Comparison of ENCODE assay signal across 16 cellular contexts in the genomic region with DNA sequence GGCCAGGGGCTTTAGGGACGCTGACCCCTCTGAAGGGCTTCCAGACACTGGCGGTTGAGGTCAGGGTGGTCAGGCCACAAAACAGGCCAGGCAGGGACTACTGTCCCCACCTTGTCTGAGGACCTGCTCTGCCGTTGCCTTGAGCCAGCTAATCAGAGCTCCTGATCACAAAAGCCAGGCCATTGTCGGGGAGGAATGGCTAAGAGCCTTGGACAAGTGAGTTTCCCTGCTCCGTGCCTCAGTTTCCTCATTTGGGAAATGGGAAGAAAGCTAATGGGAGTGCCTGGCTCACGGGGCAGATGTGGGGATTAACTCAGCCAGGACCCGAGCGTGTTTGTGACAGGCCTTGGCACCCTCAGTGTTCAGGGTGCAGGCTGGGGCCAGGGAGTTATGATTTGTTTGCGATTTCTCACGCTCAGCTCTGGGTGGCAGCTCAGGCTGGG.
DNase-seq lines count a peak whose midpoint lies in the region; ATAC-seq, FAIRE-seq and TF ChIP-seq lines count a peak whose summit lies in the region.
"Had no signal": no experiment of that assay in that cellular context is flagged by ENCODE, and none has a peak within 500 bp of the region (broad histone marks: within the 10 kb centered on the region; RNA-seq: fewer than 3 reads in every experiment).

No MANE protein-coding gene starts in this region.

- DNase-seq in RWPE1 (ENCODE audit: low spot score) (no peak), H1 (ENCODE audit: low read depth in 1 of 2, low spot score in 2 of 2) (no peak), mucosa of descending colon (no peak), dedifferentiated amniotic fluid mesenchymal stem cell (ENCODE audit: extremely low spot score) (no peak), NOMO-1 treated with dmso at 0.1 percent for 144 hours (lab: John Stamatoyannopoulos, UW; ENCODE audit: unreplicated experiment) (no peak), SJCRH30 (no peak), NCI-H1092 (lab: John Stamatoyannopoulos, UW) (no peak)
- DNase-seq: 8988T; CD4-positive, CD25-positive, alpha-beta regulatory T cell; GDM1; NCI-H1105; NCI-H2081 treated with DMSO at 0.1 percent for 48 hours; NCI-H446 treated with DMSO at 0.1 percent for 48 hours; SHP77 treated with DMSO at 0.1 percent for 48 hours had no signal

- peaks cover 2% of the 10 kb centered on the region; the same call in 1 of the 2 replicates for H3K79me1 ChIP-seq in H1 (ENCODE audit: low read depth, low read length)

- 0 out of 2 replicates have a peak overlapping the region, but pooled peaks have one; percentile 27 for H3K27ac ChIP-seq in BLaER1
- peak overlapping the region; percentile 95 for H3K27ac ChIP-seq in RWPE1
- H3K27ac ChIP-seq in H1 (ENCODE audit: low read depth, low read length) = no peak overlapping the region
- no peak overlapping the region for H3K27ac ChIP-seq in SJCRH30

- no peak overlapping the region for H2BK15ac ChIP-seq in H1 (ENCODE audit: low read length)

- TF ChIP-seq EP300 in H1 (IDR thresholded peaks at IDR 0.05; ENCODE audit: borderline replicate concordance in 1 of 2, low read depth in 2 of 2, low read length in 2 of 2) = no peak

- H3K23me2 ChIP-seq in H1 (ENCODE audit: low read depth, low read length) = no peaks in the 10 kb centered on the region

- ATAC-seq in mucosa of descending colon = peak; percentile 30

- no peaks in the 10 kb centered on the region for H3K27me3 ChIP-seq in BLaER1
- no peaks in the 10 kb centered on the region for H3K27me3 ChIP-seq in H1 (replicated peaks in 1 of 4; ENCODE audit: control insufficient read depth in 3 of 4, extremely low read depth in 1 of 4, insufficient read depth in 3 of 4, low read length in 3 of 4)
- no peaks in the 10 kb centered on the region for H3K27me3 ChIP-seq in SJCRH30

- TF ChIP-seq POLR2A in H1 (IDR thresholded peaks at IDR 0.05; ENCODE audit: control extremely low read depth in 1 of 2, low read depth in 2 of 2, low read length in 2 of 2) = no peak

- WGBS in H1 (ENCODE audit: extremely low coverage in 1 of 2, insufficient coverage in 1 of 2, insufficient read length in 1 of 2, insufficient replicate concordance in 2 of 2, low coverage in 1 of 2, low lambda C conversion rate in 2 of 2, missing lambda C conversion rate in 1 of 2), 2 experiments = 92% methylated on average over 10 of the region's 10 CpGs; no CpG with 5 or more reads in 1 of the 2 experiments

- CTCF ChIA-PET in RWPE1 (lab: Yijun Ruan, JAX) = interaction anchor here (0.6 to 0.9 kb wide), 4 partner anchors 11 to 105 kb away, joined by 3 to 8 read pairs (median 4); no protein-coding TSS in a partner anchor
- CTCF ChIA-PET in H1 (lab: Charles Lee; ENCODE audit: partially characterized antibody) = interaction anchor here (1.0 to 3.1 kb wide), 7 partner anchors 8 to 61 kb away, joined by 3 to 19 read pairs (median 5); no protein-coding TSS in a partner anchor

- H3K9ac ChIP-seq in BLaER1 = no peak overlapping the region
- no peak overlapping the region for H3K9ac ChIP-seq in H1 (replicated peaks in 1 of 4; ENCODE audit: extremely low read depth in 1 of 4, low read depth in 3 of 4, low read length in 3 of 4)

- H3K14ac ChIP-seq in H1 (ENCODE audit: insufficient read length) = no peak overlapping the region

- no peak for TF ChIP-seq CTCF in RWPE1 (conservative IDR thresholded peaks at IDR 0.05; ENCODE audit: low read depth)
- no peak for TF ChIP-seq CTCF in H1 (IDR thresholded peaks at IDR 0.05; ENCODE audit: control extremely low read depth in 1 of 3, insufficient read depth in 1 of 3, low read depth in 1 of 3, low read length in 3 of 3)
- no peak for TF ChIP-seq CTCF in mucosa of descending colon (IDR thresholded peaks at IDR 0.05)

- no peaks in the 10 kb centered on the region for H4K20me1 ChIP-seq in BLaER1
- peaks cover 0 to 6% of the 10 kb centered on the region in 2 experiments for H4K20me1 ChIP-seq in H1 (replicated peaks in 1 of 2; ENCODE audit: control insufficient read depth in 1 of 2, insufficient read depth in 2 of 2, low read length in 2 of 2)

- no peak overlapping the region for H2AFZ ChIP-seq in H1 (ENCODE audit: low read length)

- H3K79me2 ChIP-seq in H1 (ENCODE audit: control insufficient read depth in 1 of 2, insufficient read depth in 2 of 2, low read length in 2 of 2) = no peaks in the 10 kb centered on the region

- H3K9me3 ChIP-seq in BLaER1 = no peaks in the 10 kb centered on the region
- peaks cover 0 to 1% of the 10 kb centered on the region in 2 experiments; a peak in 1 of 4 replicates for H3K9me3 ChIP-seq in H1 (ENCODE audit: insufficient read depth in 2 of 2, low read depth in 1 of 2, low read length in 1 of 2)
- H3K9me3 ChIP-seq in mucosa of descending colon = no peaks in the 10 kb centered on the region
- H3K9me3 ChIP-seq in SJCRH30 (replicated peaks) = no peaks in the 10 kb centered on the region
- H3K9me3 ChIP-seq: HAP-1 had no signal

- H3K23ac ChIP-seq in H1 (ENCODE audit: insufficient read length) = no peak overlapping the region

- no peak overlapping the region for H3K56ac ChIP-seq in H1 (replicated peaks; ENCODE audit: insufficient read length, low read depth, low read length)

- 0 out of 2 replicates have a peak overlapping the region, but pooled peaks have one; percentile 60 for H2BK5ac ChIP-seq in H1 (ENCODE audit: low read depth, low read length)

- H3K36me3 ChIP-seq in BLaER1 (no peaks in the 10 kb centered on the region), H1 (ENCODE audit: control insufficient read depth in 2 of 4, insufficient read depth in 4 of 4, low read length in 3 of 4) (no peaks in the 10 kb centered on the region), mucosa of descending colon (ENCODE audit: low read depth) (no peaks in the 10 kb centered on the region), SJCRH30 (no peaks in the 10 kb centered on the region)
- H3K36me3 ChIP-seq: HAP-1 had no signal

- no peak overlapping the region for H4K91ac ChIP-seq in H1 (replicated peaks; ENCODE audit: insufficient read length, low read length)

- H3K4me3 ChIP-seq in BLaER1 = no peak overlapping the region
- H3K4me3 ChIP-seq in H1 (ENCODE audit: extremely low read depth in 1 of 4, insufficient read depth in 2 of 4, low read depth in 3 of 4, low read length in 4 of 4) = no peak overlapping the region
- no peak overlapping the region for H3K4me3 ChIP-seq in mucosa of descending colon
- no peak overlapping the region for H3K4me3 ChIP-seq in SJCRH30
- H3K4me3 ChIP-seq: HAP-1 had no signal

- H3K4me2 ChIP-seq in BLaER1 (peak overlapping the region; percentile 81), H1 (ENCODE audit: insufficient read depth in 1 of 2, low read depth in 2 of 2, low read length in 2 of 2) (no peak overlapping the region)

- no peak overlapping the region for H2BK12ac ChIP-seq in H1 (ENCODE audit: low read depth, low read length)

- H3K4me1 ChIP-seq in BLaER1 = peaks cover 85% of the 10 kb centered on the region
- H3K4me1 ChIP-seq in H1 (replicated peaks in 1 of 4; ENCODE audit: control insufficient read depth in 3 of 4, insufficient read depth in 4 of 4, low read length in 3 of 4) = no peaks in the 10 kb centered on the region; a peak in 1 of 7 replicates
- peaks cover 24% of the 10 kb centered on the region for H3K4me1 ChIP-seq in mucosa of descending colon (ENCODE audit: low read depth)
- H3K4me1 ChIP-seq in SJCRH30 = peaks cover 46% of the 10 kb centered on the region

- no peak overlapping the region for H2BK20ac ChIP-seq in H1 (ENCODE audit: low read length)

- H4K8ac ChIP-seq in H1 (ENCODE audit: extremely low read depth, insufficient read depth, low read length) = peak overlapping the region; percentile 31; the same call in 1 of the 2 replicates

- no peak for FAIRE-seq in H1 (lab: Jason Lieb, UNC)

- no peak overlapping the region for H2AK5ac ChIP-seq in H1 (ENCODE audit: low read depth, low read length)

- TF ChIP-seq RAD21 in H1 (IDR thresholded peaks at IDR 0.05 in 1 of 2, conservative IDR thresholded peaks at IDR 0.05 in 1 of 2; ENCODE audit: low read depth in 2 of 2, low read length in 2 of 2) = no peak

- no peak overlapping the region for H3K4ac ChIP-seq in H1 (replicated peaks; ENCODE audit: insufficient read length, low read depth, low read length)

- no peak overlapping the region for H3K18ac ChIP-seq in H1 (ENCODE audit: extremely low read depth, low read length)

- no peak overlapping the region for H2BK120ac ChIP-seq in H1 (replicated peaks; ENCODE audit: low read depth, low read length)

- no peak overlapping the region for H4K5ac ChIP-seq in H1 (ENCODE audit: insufficient read length, low read depth, low read length)

- intact Hi-C loops in mucosa of descending colon (cut with DNase I, micrococcal nuclease) = no loop called here

- POLR2A ChIA-PET in RWPE1 (lab: Yijun Ruan, JAX; ENCODE audit: low non-redundant PET) = no interaction called here
- POLR2A ChIA-PET in H1 (lab: Charles Lee; ENCODE audit: partially characterized antibody) = interaction anchor here (1.0 kb wide), 1 partner anchor 12 kb away, joined by 3 read pairs; no protein-coding TSS in a partner anchor

TF ChIP-seq in H1, 55 proteins besides CTCF, POLR2A, EP300 and RAD21:
- no peak for TF ChIP-seq PHF8 (conservative IDR thresholded peaks at IDR 0.05; ENCODE audit: low read depth, low read length)

Comparison
In these comparisons a context has a peak if more than half of its experiments do, and no peak if none do; other contexts are left out.
1. H3K27ac ChIP-seq: peak in BLaER1 (single experiment) and RWPE1 (single experiment); none in H1 (single experiment) and SJCRH30 (single experiment).